21 cellular contexts compared by ENCODE assay signal in genomic region chr6:435442-436307, GRCh38. TPM values are rescaled to one million over a fixed set of nuclear protein-coding genes. Genes with fewer than 3 reads are reported as not detected.
DNase-seq lines count a peak whose midpoint lies in the region; ATAC-seq and TF ChIP-seq lines count a peak whose summit lies in the region.
"Had no signal": no experiment of that assay in that cellular context is flagged by ENCODE, and none has a peak within 500 bp of the region (broad histone marks: within the 10 kb centered on the region; RNA-seq: fewer than 3 reads in every experiment).

No MANE protein-coding gene starts in this region.

- H3K4me2 ChIP-seq in HCT116 (ENCODE audit: low read length) (peak overlapping the region; percentile 75), mesenchymal stem cell (ENCODE audit: low read length, poor library complexity, severe bottlenecking) (no peak overlapping the region)
- H3K4me2 ChIP-seq: smooth muscle cell had no signal

- ATAC-seq in HCT116 (peak; percentile 65), HG03432 (IDR thresholded peaks at IDR 0.05; ENCODE audit: unreplicated experiment) (no peak), HG02798 (IDR thresholded peaks at IDR 0.05; ENCODE audit: poor library complexity, unreplicated experiment) (no peak), GM21526 (IDR thresholded peaks at IDR 0.05; ENCODE audit: low FRiP score, unreplicated experiment) (no peak)

- peak overlapping the region; percentile 88 for H3K27ac Mint-ChIP-seq in T-helper 1 cell treated with Interleukin-12 subunit alpha and Interleukin-12 subunit beta and Interleukin-4 antibody, amounts not matched to agents 30 μg/mL and 1 μg/mL, for 36 hours
- peak overlapping the region; percentile 87 for H3K27ac Mint-ChIP-seq in activated T-helper 1 cell treated with anti-CD3 and anti-CD28 coated beads, Interleukin-12 subunit alpha, Interleukin-12 subunit beta, Interleukin-2, Interleukin-4 antibody, amounts not matched to agents 30 ng/mL and 10 ng/mL and 1 ng/mL, durations not matched to agents 14 hours and 24 hours and 36 hours
- H3K27ac Mint-ChIP-seq: nephron had no signal

- H3K79me1 ChIP-seq in mesenchymal stem cell (replicated peaks; ENCODE audit: low read length, poor library complexity, severe bottlenecking) = no peaks in the 10 kb centered on the region

- H4K91ac ChIP-seq in mesenchymal stem cell (ENCODE audit: low read length) = no peak overlapping the region

- no peak overlapping the region for H2BK5ac ChIP-seq in mesenchymal stem cell (ENCODE audit: low read depth, low read length, poor library complexity, severe bottlenecking)

- CTCF ChIA-PET in HCT116 (lab: Charles Lee) = interaction anchor here (1.5 kb wide), 1 partner anchor 26 kb away, joined by 4 read pairs; no protein-coding TSS in a partner anchor

- TF ChIP-seq POLR2A in HCT116 (IDR thresholded peaks at IDR 0.05; ENCODE audit: borderline replicate concordance, extremely low read depth, insufficient read depth, insufficient read length) = no peak

- no peak for TF ChIP-seq RAD21 in HCT116 (IDR thresholded peaks at IDR 0.05; ENCODE audit: low read depth)

- no peak overlapping the region for H4K8ac ChIP-seq in mesenchymal stem cell (ENCODE audit: low read length)

- peaks cover 12 to 43% of the 10 kb centered on the region in 2 experiments for H3K4me1 ChIP-seq in HCT116 (ENCODE audit: control insufficient read depth in 1 of 2, insufficient read depth in 2 of 2, low read length in 2 of 2)
- H3K4me1 ChIP-seq in mesenchymal stem cell (ENCODE audit: control insufficient read depth, insufficient read depth, low read depth, low read length) = peaks cover 10% of the 10 kb centered on the region
- H3K4me1 ChIP-seq: Peyer's patch, prostate gland, upper lobe of left lung had no signal

- H3K4me3 ChIP-seq in HCT116 (replicated peaks in 1 of 2; ENCODE audit: low read depth in 1 of 2, low read length in 2 of 2) (peak overlapping the region in 1 of 2 experiments; percentile 19; a peak in 2 of 4 replicates), mesenchymal stem cell (ENCODE audit: insufficient read depth in 1 of 2, low read depth in 1 of 2, low read length in 2 of 2) (peak overlapping the region in 1 of 2 experiments; percentile 12)
- H3K4me3 ChIP-seq: heart left ventricle, Peyer's patch, prostate gland, smooth muscle cell, upper lobe of left lung had no signal

- no peaks in the 10 kb centered on the region for H3K27me3 Mint-ChIP-seq in T-helper 1 cell treated with Interleukin-12 subunit alpha and Interleukin-12 subunit beta and Interleukin-4 antibody, amounts not matched to agents 30 μg/mL and 1 μg/mL, for 36 hours (ENCODE audit: low read depth)
- H3K27me3 Mint-ChIP-seq in activated T-helper 1 cell treated with anti-CD3 and anti-CD28 coated beads, Interleukin-12 subunit alpha, Interleukin-12 subunit beta, Interleukin-2, Interleukin-4 antibody, amounts not matched to agents 30 ng/mL and 10 ng/mL and 1 ng/mL, durations not matched to agents 14 hours and 24 hours and 36 hours (ENCODE audit: insufficient read depth) = peaks cover under 1% of the 10 kb centered on the region

- no peaks in the 10 kb centered on the region for H3K9me3 Mint-ChIP-seq in T-helper 1 cell treated with Interleukin-12 subunit alpha and Interleukin-12 subunit beta and Interleukin-4 antibody, amounts not matched to agents 30 μg/mL and 1 μg/mL, for 36 hours
- no peaks in the 10 kb centered on the region for H3K9me3 Mint-ChIP-seq in activated T-helper 1 cell treated with anti-CD3 and anti-CD28 coated beads, Interleukin-12 subunit alpha, Interleukin-12 subunit beta, Interleukin-2, Interleukin-4 antibody, amounts not matched to agents 30 ng/mL and 10 ng/mL and 1 ng/mL, durations not matched to agents 14 hours and 24 hours and 36 hours
- H3K9me3 Mint-ChIP-seq: nephron had no signal

- POLR2A ChIA-PET in HCT116 (lab: Charles Lee) = no interaction called here

- H3K9ac ChIP-seq in HCT116 (ENCODE audit: low read length) = peak overlapping the region; percentile 23; the same call in 1 of the 2 replicates
- H3K9ac ChIP-seq in mesenchymal stem cell (ENCODE audit: low read length) = peak overlapping the region; percentile 84

- RAD21 ChIA-PET in HCT116 (lab: Charles Lee; ENCODE audit: low non-redundant PET in 1 of 2, low total read pairs in 2 of 2, uncharacterized antibody in 2 of 2, unreplicated experiment in 2 of 2) = no interaction called here

- H3K4me3 Mint-ChIP-seq in T-helper 1 cell treated with Interleukin-12 subunit alpha and Interleukin-12 subunit beta and Interleukin-4 antibody, amounts not matched to agents 30 μg/mL and 1 μg/mL, for 36 hours = no peak overlapping the region
- H3K4me3 Mint-ChIP-seq in activated T-helper 1 cell treated with anti-CD3 and anti-CD28 coated beads, Interleukin-12 subunit alpha, Interleukin-12 subunit beta, Interleukin-2, Interleukin-4 antibody, amounts not matched to agents 30 ng/mL and 10 ng/mL and 1 ng/mL, durations not matched to agents 14 hours and 24 hours and 36 hours = peak overlapping the region; percentile 71
- H3K4me3 Mint-ChIP-seq: nephron had no signal

- no peaks in the 10 kb centered on the region for H3K27me3 ChIP-seq in HCT116 (ENCODE audit: insufficient read depth, low read length)
- peaks cover 0 to 15% of the 10 kb centered on the region in 2 experiments for H3K27me3 ChIP-seq in mesenchymal stem cell (ENCODE audit: control insufficient read depth in 1 of 2, insufficient read depth in 1 of 2, low read length in 2 of 2)
- H3K27me3 ChIP-seq: Peyer's patch, upper lobe of left lung had no signal

- no peak overlapping the region for H2BK12ac ChIP-seq in mesenchymal stem cell (ENCODE audit: low read length in 2 of 2)

- intact Hi-C loops in HCT116 (cut with micrococcal nuclease) = no loop called here
- intact Hi-C loops in activated T-helper 1 cell treated with anti-CD3 and anti-CD28 coated beads, Interleukin-12 subunit alpha, Interleukin-12 subunit beta, Interleukin-2, Interleukin-4 antibody, amounts not matched to agents 30 ng/mL and 10 ng/mL and 1 ng/mL, durations not matched to agents 14 hours and 24 hours and 36 hours (cut with micrococcal nuclease) = no loop called here

- peaks cover 41% of the 10 kb centered on the region for H3K4me1 Mint-ChIP-seq in T-helper 1 cell treated with Interleukin-12 subunit alpha and Interleukin-12 subunit beta and Interleukin-4 antibody, amounts not matched to agents 30 μg/mL and 1 μg/mL, for 36 hours (ENCODE audit: low read depth)
- peaks cover 59% of the 10 kb centered on the region for H3K4me1 Mint-ChIP-seq in activated T-helper 1 cell treated with anti-CD3 and anti-CD28 coated beads, Interleukin-12 subunit alpha, Interleukin-12 subunit beta, Interleukin-2, Interleukin-4 antibody, amounts not matched to agents 30 ng/mL and 10 ng/mL and 1 ng/mL, durations not matched to agents 14 hours and 24 hours and 36 hours (ENCODE audit: low read depth)
- H3K4me1 Mint-ChIP-seq: nephron had no signal

- H3K4ac ChIP-seq in mesenchymal stem cell (ENCODE audit: low read depth in 1 of 2, low read length in 2 of 2) = no peak overlapping the region

- TF ChIP-seq CTCF in HCT116 (IDR thresholded peaks at IDR 0.05 in 2 of 3, conservative IDR thresholded peaks at IDR 0.05 in 1 of 3; ENCODE audit: borderline replicate concordance in 1 of 3, insufficient read depth in 1 of 3, low read depth in 2 of 3, low read length in 2 of 3) = no peak

- DNase-seq in T-helper 1 cell (no peak), HCT116 (ENCODE audit: low read depth, low spot score) (no peak), mesenchymal stem cell (no peak)
- no peak for DNase-seq in activated T-helper 1 cell treated with anti-CD3 and anti-CD28 coated beads, Interleukin-12 subunit alpha, Interleukin-12 subunit beta, Interleukin-2, Interleukin-4 antibody, amounts not matched to agents 30 ng/mL and 10 ng/mL and 1 ng/mL, durations not matched to agents 14 hours and 24 hours and 36 hours (ENCODE audit: low spot score)
- DNase-seq: 8988T, H7, mammary epithelial cell, NCI-H1417 treated with DMSO at 0.1 percent for 48 hours, NCI-H2171, Peyer's patch had no signal

- H4K20me1 ChIP-seq in HCT116 (ENCODE audit: insufficient read depth) = no peaks in the 10 kb centered on the region

- H3K18ac ChIP-seq in mesenchymal stem cell (ENCODE audit: low read depth in 1 of 2, low read length in 2 of 2) = no peak overlapping the region

- H3K9me3 ChIP-seq in HCT116 (ENCODE audit: control insufficient read depth in 1 of 2, insufficient read depth in 1 of 2, low read depth in 1 of 2, low read length in 2 of 2) = no peaks in the 10 kb centered on the region
- H3K9me3 ChIP-seq in mesenchymal stem cell (ENCODE audit: control insufficient read depth, low read length) = no peaks in the 10 kb centered on the region
- H3K9me3 ChIP-seq: heart left ventricle, Peyer's patch, prostate gland, upper lobe of left lung had no signal

- WGBS in mesenchymal stem cell = 95% methylated on average over 50 of the region's 50 CpGs

- no peak overlapping the region for H3K14ac ChIP-seq in mesenchymal stem cell (ENCODE audit: low read length in 2 of 2)

- no peaks in the 10 kb centered on the region for H3K79me2 ChIP-seq in HCT116 (ENCODE audit: insufficient read depth, low read length)

- no peaks in the 10 kb centered on the region for H3K36me3 ChIP-seq in HCT116 (ENCODE audit: control insufficient read depth in 1 of 2, insufficient read depth in 2 of 2, low read length in 2 of 2)
- H3K36me3 ChIP-seq in mesenchymal stem cell (ENCODE audit: control insufficient read depth in 1 of 2, insufficient read depth in 2 of 2, low read depth in 1 of 2, low read length in 2 of 2) = no peaks in the 10 kb centered on the region
- H3K36me3 ChIP-seq: heart left ventricle, Peyer's patch, prostate gland, upper lobe of left lung had no signal

- no peaks in the 10 kb centered on the region for H3K9me2 ChIP-seq in HCT116 (ENCODE audit: insufficient read depth)

- H2BK120ac ChIP-seq in mesenchymal stem cell (ENCODE audit: low read depth, low read length) = no peak overlapping the region

- no peaks in the 10 kb centered on the region for H3K36me3 Mint-ChIP-seq in T-helper 1 cell treated with Interleukin-12 subunit alpha and Interleukin-12 subunit beta and Interleukin-4 antibody, amounts not matched to agents 30 μg/mL and 1 μg/mL, for 36 hours (ENCODE audit: low read depth)
- peaks cover 4% of the 10 kb centered on the region for H3K36me3 Mint-ChIP-seq in activated T-helper 1 cell treated with anti-CD3 and anti-CD28 coated beads, Interleukin-12 subunit alpha, Interleukin-12 subunit beta, Interleukin-2, Interleukin-4 antibody, amounts not matched to agents 30 ng/mL and 10 ng/mL and 1 ng/mL, durations not matched to agents 14 hours and 24 hours and 36 hours (ENCODE audit: low read depth)

- H2AK5ac ChIP-seq in mesenchymal stem cell (ENCODE audit: low read length, severe bottlenecking) = no peak overlapping the region

- H3K27ac ChIP-seq in HCT116 (ENCODE audit: low read depth, low read length) (peak overlapping the region; percentile 45), mesenchymal stem cell (ENCODE audit: low read length, poor library complexity, severe bottlenecking) (no peak overlapping the region)
- H3K27ac ChIP-seq: C4-2B, prostate gland, upper lobe of left lung had no signal

- H3K23ac ChIP-seq in mesenchymal stem cell (ENCODE audit: low read length in 2 of 2) = no peak overlapping the region

- no peak overlapping the region for H2BK15ac ChIP-seq in mesenchymal stem cell (ENCODE audit: low read depth, poor library complexity, severe bottlenecking)

- no TSS peak for BruUV-seq in HCT116 (replicated peaks; lab: Mats Ljungman, UMichigan)

- H2AFZ ChIP-seq in HCT116 (ENCODE audit: low read depth, low read length, poor library complexity, severe bottlenecking) (peak overlapping the region; percentile 95), mesenchymal stem cell (ENCODE audit: low read depth, low read length) (no peak overlapping the region)

RNA-seq across cellular contexts. Expression of gene IRF4, which starts 44.1 kb away (rescaled TPM):
- 1.2 TPM for total RNA-seq in HCT116 (2021; ENCODE audit: unreplicated experiment)
- 0.01 and 0.04 TPM in 2 replicates for polyA plus RNA-seq in HCT116 (2012)
- 911 and 929 TPM in 2 replicates for total RNA-seq in activated T-helper 1 cell treated with anti-CD3 and anti-CD28 coated beads, Interleukin-12 subunit alpha, Interleukin-12 subunit beta, Interleukin-2, Interleukin-4 antibody, amounts not matched to agents 30 ng/mL and 10 ng/mL and 1 ng/mL, durations not matched to agents 14 hours and 24 hours and 36 hours
- 0.01 TPM for polyA plus RNA-seq in mesenchymal stem cell (2013, experiment 1 of 2)
- polyA plus RNA-seq in mesenchymal stem cell (2013, experiment 2 of 2) = 0.03 TPM
- total RNA-seq: LHCN-M2, mammary epithelial cell had no signal
- polyA plus RNA-seq: smooth muscle cell had no signal

Comparison
In these comparisons a context has a peak if more than half of its experiments do, and no peak if none do; other contexts are left out.
1. RNA of gene IRF4, which starts 44.1 kb away (total RNA-seq): 911 to 929 TPM in activated T-helper 1 cell treated with anti-CD3 and anti-CD28 coated beads, Interleukin-12 subunit alpha, Interleukin-12 subunit beta, Interleukin-2, Interleukin-4 antibody, amounts not matched to agents 30 ng/mL and 10 ng/mL and 1 ng/mL, durations not matched to agents 14 hours and 24 hours and 36 hours; 1.2 TPM in HCT116 (single experiment); every median in the first group is over 100 times any median in the second.